Comparison of ENCODE assay signal across 17 cellular contexts in the genomic region with DNA sequence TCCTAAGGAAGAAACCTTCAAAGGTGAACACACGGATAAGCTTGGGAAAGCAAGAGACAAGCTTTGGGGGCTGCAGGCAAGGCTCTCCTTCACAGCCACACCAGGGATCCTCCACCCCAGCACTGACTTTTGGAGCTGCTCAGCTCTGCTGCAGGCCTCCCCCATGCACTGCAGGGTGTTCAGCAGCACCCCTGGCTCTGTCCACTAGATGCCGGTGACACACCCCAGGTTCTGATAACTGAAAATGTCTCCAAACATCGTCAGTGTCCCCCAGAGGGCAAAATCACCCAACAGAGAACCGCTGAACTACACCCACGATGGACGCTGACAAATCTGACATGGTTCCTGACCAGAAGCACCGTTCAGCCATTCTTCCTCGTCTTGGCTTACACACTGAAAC.
A peak's percentile ranks its signal among the peaks of the same experiment; 100 is the strongest.
DNase-seq lines count a peak whose midpoint lies in the region; ATAC-seq and TF ChIP-seq lines count a peak whose summit lies in the region.
"Had no signal": no experiment of that assay in that cellular context is flagged by ENCODE, and none has a peak within 500 bp of the region (broad histone marks: within the 10 kb centered on the region; RNA-seq: fewer than 3 reads in every experiment).

No MANE protein-coding gene starts in this region.

- H3K27ac ChIP-seq in BLaER1 treated with 17β-estradiol and CSF1 and Interleukin-3, amounts not matched to agents 10 nM and 100 nM = peak overlapping the region in 1 of 11 experiments; percentile 71; a peak in 1 of 22 replicates
- peak overlapping the region; percentile 78 for H3K27ac ChIP-seq in osteoblast (ENCODE audit: low read depth, low read length)

- TF ChIP-seq CTCF in GM12864 (IDR thresholded peaks at IDR 0.05; ENCODE audit: low read depth, low read length, missing control alignments) (peak; percentile 3), osteoblast (IDR thresholded peaks at IDR 0.05; ENCODE audit: extremely low read depth, low read depth, low read length) (no peak)

- H3K27me3 Mint-ChIP-seq in activated CD4-positive, alpha-beta memory T cell treated with anti-CD3 and anti-CD28 coated beads, Interleukin-2, amount 10 ng/mL, durations not matched to agents 7 days and 5 days = no peaks in the 10 kb centered on the region
- H3K27me3 Mint-ChIP-seq: activated CD4-positive, alpha-beta T cell treated with anti-CD3 and anti-CD28 coated beads, Interleukin-2, amount 10 ng/mL, durations not matched to agents 24 days and 14 days had no signal

- peak overlapping the region in 6 of 11 experiments; percentile 6 to 91 (median 86); a peak in 10 of 22 replicates for H3K4me2 ChIP-seq in BLaER1 treated with 17β-estradiol and CSF1 and Interleukin-3, amounts not matched to agents 10 nM and 100 nM
- H3K4me2 ChIP-seq in osteoblast (ENCODE audit: insufficient read depth, low read length) = no peak overlapping the region
- H3K4me2 ChIP-seq: hepatocyte had no signal

- H3K4me3 ChIP-seq in BLaER1 treated with 17β-estradiol and CSF1 and Interleukin-3, amounts not matched to agents 10 nM and 100 nM = no peak overlapping the region
- H3K4me3 ChIP-seq in GM12864 (ENCODE audit: low read depth, low read length) (no peak overlapping the region), osteoblast (ENCODE audit: insufficient read depth, low read length) (no peak overlapping the region)
- H3K4me3 ChIP-seq: hepatocyte, mucosa of descending colon had no signal

- H3K4me3 Mint-ChIP-seq in activated CD4-positive, alpha-beta memory T cell treated with anti-CD3 and anti-CD28 coated beads, Interleukin-2, amount 10 ng/mL, durations not matched to agents 7 days and 5 days = no peak overlapping the region

- CTCF ChIA-PET in activated CD4-positive, alpha-beta memory T cell treated with anti-CD3 and anti-CD28 coated beads, Interleukin-2, amount 10 ng/mL, durations not matched to agents 7 days and 5 days (lab: Charles Lee) = interaction anchor here (0.6 to 4.6 kb wide), 3 partner anchors 41 to 59 kb away, joined by 3 to 19 read pairs (median 4); no protein-coding TSS in a partner anchor

- no peaks in the 10 kb centered on the region for H3K9me3 ChIP-seq in BLaER1 treated with 17β-estradiol and CSF1 and Interleukin-3, amounts not matched to agents 10 nM and 100 nM (replicated peaks in 1 of 11)
- H3K9me3 ChIP-seq in osteoblast (ENCODE audit: low read depth, low read length) = no peaks in the 10 kb centered on the region
- H3K9me3 ChIP-seq: mucosa of descending colon had no signal

- H3K27ac Mint-ChIP-seq in activated CD4-positive, alpha-beta memory T cell treated with anti-CD3 and anti-CD28 coated beads, Interleukin-2, amount 10 ng/mL, durations not matched to agents 7 days and 5 days = peak overlapping the region; percentile 90

- peaks cover 27% of the 10 kb centered on the region for H3K36me3 Mint-ChIP-seq in activated CD4-positive, alpha-beta memory T cell treated with anti-CD3 and anti-CD28 coated beads, Interleukin-2, amount 10 ng/mL, durations not matched to agents 7 days and 5 days (ENCODE audit: low read depth)

- DNase-seq in GM12864 (ENCODE audit: low read depth) = no peak
- no peak for DNase-seq in activated CD4-positive, alpha-beta memory T cell treated with anti-CD3 and anti-CD28 coated beads, Interleukin-2, amount 10 ng/mL, durations not matched to agents 7 days and 5 days
- no peak for DNase-seq in osteoblast (ENCODE audit: insufficient read length, low spot score, missing footprints)
- no peak for DNase-seq in stimulated activated CD4-positive, alpha-beta T cell treated with anti-CD3 and anti-CD28 coated beads, Interleukin-4, amount 100 ng/mL, for 24 hours
- no peak for DNase-seq in NCI-H2171 treated with DMSO at 0.1 percent for 48 hours (lab: John Stamatoyannopoulos, UW)
- no peak for DNase-seq in activated effector memory CD4-positive, alpha-beta T cell treated with anti-CD3 and anti-CD28 coated beads, Interleukin-2, amount 50 U/mL, for 16 hours
- DNase-seq: activated CD4-positive, alpha-beta T cell treated with anti-CD3 and anti-CD28 coated beads, Interleukin-2, amount 10 ng/mL, durations not matched to agents 24 days and 14 days; Kasumi-1; mucosa of descending colon; NCI-H1417; Right ventricle myocardium superior; T-helper 9 cell had no signal

- H3K4me1 Mint-ChIP-seq in activated CD4-positive, alpha-beta memory T cell treated with anti-CD3 and anti-CD28 coated beads, Interleukin-2, amount 10 ng/mL, durations not matched to agents 7 days and 5 days = peaks cover 90% of the 10 kb centered on the region

- H3K9ac ChIP-seq in BLaER1 treated with 17β-estradiol and CSF1 and Interleukin-3, amounts not matched to agents 10 nM and 100 nM = no peak overlapping the region
- H3K9ac ChIP-seq: parathyroid adenoma had no signal

- no peak overlapping the region for H2AFZ ChIP-seq in osteoblast (ENCODE audit: low read length)
- H2AFZ ChIP-seq: hepatocyte, parathyroid adenoma had no signal

- no peaks in the 10 kb centered on the region for H3K27me3 ChIP-seq in BLaER1 treated with 17β-estradiol and CSF1 and Interleukin-3, amounts not matched to agents 10 nM and 100 nM
- H3K27me3 ChIP-seq in osteoblast (ENCODE audit: insufficient read depth, low read length) = no peaks in the 10 kb centered on the region
- H3K27me3 ChIP-seq: hepatocyte had no signal

- peaks cover 77 to 95% (median 88%) of the 10 kb centered on the region in 10 experiments for H3K4me1 ChIP-seq in BLaER1 treated with 17β-estradiol and CSF1 and Interleukin-3, amounts not matched to agents 10 nM and 100 nM
- H3K4me1 ChIP-seq in osteoblast (ENCODE audit: insufficient read depth, low read length) = peaks cover 57% of the 10 kb centered on the region

- H3K9me3 Mint-ChIP-seq in activated CD4-positive, alpha-beta memory T cell treated with anti-CD3 and anti-CD28 coated beads, Interleukin-2, amount 10 ng/mL, durations not matched to agents 7 days and 5 days = no peaks in the 10 kb centered on the region
- H3K9me3 Mint-ChIP-seq: activated CD4-positive, alpha-beta T cell treated with anti-CD3 and anti-CD28 coated beads, Interleukin-2, amount 10 ng/mL, durations not matched to agents 24 days and 14 days; activated T-helper 2 cell treated with anti-CD3 and anti-CD28 coated beads, Interferon-gamma antibody, Interleukin-2, Interleukin-4, amounts not matched to agents 10 μg/mL and 5 μg/mL and 100 μg/mL, durations not matched to agents 14 hours and 24 hours and 36 hours had no signal

- POLR2A ChIA-PET in activated CD4-positive, alpha-beta memory T cell treated with anti-CD3 and anti-CD28 coated beads, Interleukin-2, amount 10 ng/mL, durations not matched to agents 7 days and 5 days (lab: Charles Lee) = interaction anchor here (0.7 to 3.0 kb wide), 5 partner anchors 18 to 167 kb away, joined by 3 to 21 read pairs (median 3); no protein-coding TSS in a partner anchor

- peaks cover 99 to 100% (median 100%) of the 10 kb centered on the region in 11 experiments for H4K20me1 ChIP-seq in BLaER1 treated with 17β-estradiol and CSF1 and Interleukin-3, amounts not matched to agents 10 nM and 100 nM
- peaks cover 35% of the 10 kb centered on the region for H4K20me1 ChIP-seq in osteoblast (ENCODE audit: insufficient read depth, low read length)

- H3K36me3 ChIP-seq in BLaER1 treated with 17β-estradiol and CSF1 and Interleukin-3, amounts not matched to agents 10 nM and 100 nM = peaks cover 10 to 52% (median 33%) of the 10 kb centered on the region in 11 experiments; a peak in 21 of 22 replicates
- no peaks in the 10 kb centered on the region for H3K36me3 ChIP-seq in osteoblast (ENCODE audit: insufficient read depth, low read length)

- H3K79me2 ChIP-seq in osteoblast (ENCODE audit: insufficient read depth, low read length) = peaks cover 96% of the 10 kb centered on the region

- no peak for ATAC-seq in HG03354 (IDR thresholded peaks at IDR 0.05; ENCODE audit: poor library complexity, severe bottlenecking, unreplicated experiment)
- ATAC-seq: mucosa of descending colon had no signal
